Comparison of ENCODE assay signal across 1 cellular context in the genomic region with DNA sequence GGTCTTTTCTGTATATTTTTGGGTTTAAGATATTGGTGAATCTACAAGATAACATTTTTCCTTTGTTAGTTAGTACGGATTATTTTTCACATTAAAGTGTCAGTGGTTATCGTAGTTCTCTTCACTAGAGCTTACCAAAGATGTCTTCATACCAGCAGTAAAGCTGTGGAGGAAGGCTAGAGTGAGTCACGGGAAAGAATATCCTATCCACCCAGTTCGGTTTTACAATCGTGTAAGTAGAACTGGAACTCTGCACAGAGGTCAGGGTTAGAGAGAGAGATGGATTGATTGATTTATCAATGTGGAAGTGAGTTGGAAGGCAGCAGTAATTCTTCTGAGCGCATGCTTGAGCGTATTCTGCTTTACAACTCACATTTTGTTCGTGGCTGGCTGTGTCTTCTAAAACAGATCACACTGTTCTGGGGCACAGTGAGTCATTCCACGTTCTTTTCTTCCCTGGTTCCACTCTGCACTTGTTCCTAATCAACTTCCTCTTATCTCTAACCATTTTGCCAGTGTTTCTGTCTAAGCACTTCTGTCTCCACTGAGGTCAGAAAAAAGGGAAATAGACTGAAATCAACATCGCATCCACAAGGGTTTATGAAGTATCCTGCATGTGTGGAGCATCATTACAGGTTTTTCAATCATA.
TF ChIP-seq lines count a peak whose summit lies in the region.

No MANE protein-coding gene starts in this region.

TF ChIP-seq in SK-N-SH treated with all-trans-retinoic acid at 6 μM for 48 hours, 23 proteins besides CTCF, POLR2A, EP300 and RAD21 (continued from another document):
- TF ChIP-seq, protein P1, sequence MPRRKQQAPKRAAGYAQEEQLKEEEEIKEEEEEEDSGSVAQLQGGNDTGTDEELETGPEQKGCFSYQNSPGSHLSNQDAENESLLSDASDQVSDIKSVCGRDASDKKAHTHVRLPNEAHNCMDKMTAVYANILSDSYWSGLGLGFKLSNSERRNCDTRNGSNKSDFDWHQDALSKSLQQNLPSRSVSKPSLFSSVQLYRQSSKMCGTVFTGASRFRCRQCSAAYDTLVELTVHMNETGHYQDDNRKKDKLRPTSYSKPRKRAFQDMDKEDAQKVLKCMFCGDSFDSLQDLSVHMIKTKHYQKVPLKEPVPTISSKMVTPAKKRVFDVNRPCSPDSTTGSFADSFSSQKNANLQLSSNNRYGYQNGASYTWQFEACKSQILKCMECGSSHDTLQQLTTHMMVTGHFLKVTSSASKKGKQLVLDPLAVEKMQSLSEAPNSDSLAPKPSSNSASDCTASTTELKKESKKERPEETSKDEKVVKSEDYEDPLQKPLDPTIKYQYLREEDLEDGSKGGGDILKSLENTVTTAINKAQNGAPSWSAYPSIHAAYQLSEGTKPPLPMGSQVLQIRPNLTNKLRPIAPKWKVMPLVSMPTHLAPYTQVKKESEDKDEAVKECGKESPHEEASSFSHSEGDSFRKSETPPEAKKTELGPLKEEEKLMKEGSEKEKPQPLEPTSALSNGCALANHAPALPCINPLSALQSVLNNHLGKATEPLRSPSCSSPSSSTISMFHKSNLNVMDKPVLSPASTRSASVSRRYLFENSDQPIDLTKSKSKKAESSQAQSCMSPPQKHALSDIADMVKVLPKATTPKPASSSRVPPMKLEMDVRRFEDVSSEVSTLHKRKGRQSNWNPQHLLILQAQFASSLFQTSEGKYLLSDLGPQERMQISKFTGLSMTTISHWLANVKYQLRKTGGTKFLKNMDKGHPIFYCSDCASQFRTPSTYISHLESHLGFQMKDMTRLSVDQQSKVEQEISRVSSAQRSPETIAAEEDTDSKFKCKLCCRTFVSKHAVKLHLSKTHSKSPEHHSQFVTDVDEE (CRISPR knock-in tag; IDR thresholded peaks at IDR 0.05): no peak
- no peak for TF ChIP-seq TCF4 (CRISPR knock-in tag; IDR thresholded peaks at IDR 0.05; ENCODE audit: borderline replicate concordance)
- TF ChIP-seq ZNF8 (CRISPR knock-in tag; IDR thresholded peaks at IDR 0.05): no peak
- no peak for TF ChIP-seq CSDC2 (CRISPR knock-in tag; IDR thresholded peaks at IDR 0.05)
- no peak for TF ChIP-seq BACH2 (CRISPR knock-in tag; IDR thresholded peaks at IDR 0.05; ENCODE audit: borderline replicate concordance)
- TF ChIP-seq, protein P2, sequence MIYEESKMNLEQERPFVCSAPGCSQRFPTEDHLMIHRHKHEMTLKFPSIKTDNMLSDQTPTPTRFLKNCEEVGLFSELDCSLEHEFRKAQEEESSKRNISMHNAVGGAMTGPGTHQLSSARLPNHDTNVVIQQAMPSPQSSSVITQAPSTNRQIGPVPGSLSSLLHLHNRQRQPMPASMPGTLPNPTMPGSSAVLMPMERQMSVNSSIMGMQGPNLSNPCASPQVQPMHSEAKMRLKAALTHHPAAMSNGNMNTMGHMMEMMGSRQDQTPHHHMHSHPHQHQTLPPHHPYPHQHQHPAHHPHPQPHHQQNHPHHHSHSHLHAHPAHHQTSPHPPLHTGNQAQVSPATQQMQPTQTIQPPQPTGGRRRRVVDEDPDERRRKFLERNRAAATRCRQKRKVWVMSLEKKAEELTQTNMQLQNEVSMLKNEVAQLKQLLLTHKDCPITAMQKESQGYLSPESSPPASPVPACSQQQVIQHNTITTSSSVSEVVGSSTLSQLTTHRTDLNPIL (CRISPR knock-in tag; IDR thresholded peaks at IDR 0.05; ENCODE audit: low read depth): no peak
